14 cellular contexts compared by ENCODE assay signal in genomic region chr10:21468086-21468485, GRCh38. TPM values are rescaled to one million over a fixed set of nuclear protein-coding genes. Genes with fewer than 3 reads are reported as not detected.
DNase-seq lines count a peak whose midpoint lies in the region; ATAC-seq and TF ChIP-seq lines count a peak whose summit lies in the region.
"Had no signal": no experiment of that assay in that cellular context is flagged by ENCODE, and none has a peak within 500 bp of the region (broad histone marks: within the 10 kb centered on the region; RNA-seq: fewer than 3 reads in every experiment).

No MANE protein-coding gene starts in this region.

- no peak overlapping the region for H3K23ac ChIP-seq in neuronal stem cell (ENCODE audit: low read depth, low read length, poor library complexity)

- no peaks in the 10 kb centered on the region for H3K79me1 ChIP-seq in neuronal stem cell (ENCODE audit: low read depth, low read length)

- 94 to 95% methylated on average over 3 of the region's 3 CpGs for WGBS in endodermal cell (ENCODE audit: insufficient coverage in 1 of 2, insufficient read length in 1 of 2), 2 experiments
- WGBS in neuronal stem cell (ENCODE audit: extremely low coverage in 2 of 2, insufficient read length in 2 of 2, insufficient replicate concordance in 1 of 2), 2 donors, result no CpG with 5 or more reads among the region's 3 CpGs

- H2AK5ac ChIP-seq in neuronal stem cell (ENCODE audit: low read depth, low read length), result no peak overlapping the region

- no peak overlapping the region for H3K27ac Mint-ChIP-seq in endodermal cell
- H3K27ac Mint-ChIP-seq: CD4-positive, CD25-positive, alpha-beta regulatory T cell; CD8-positive, alpha-beta memory T cell had no signal

- no TSS peak for BruUV-seq in Panc1 (replicated peaks; lab: Mats Ljungman, UMichigan)

- CTCF ChIA-PET in Panc1 (lab: Charles Lee), result no interaction called here

- no peak overlapping the region for H3K4me3 Mint-ChIP-seq in endodermal cell
- H3K4me3 Mint-ChIP-seq: CD4-positive, CD25-positive, alpha-beta regulatory T cell; CD8-positive, alpha-beta memory T cell had no signal

- peaks cover 1% of the 10 kb centered on the region for H3K4me1 Mint-ChIP-seq in endodermal cell
- H3K4me1 Mint-ChIP-seq: CD4-positive, CD25-positive, alpha-beta regulatory T cell; CD8-positive, alpha-beta memory T cell had no signal

- H3K36me3 Mint-ChIP-seq in endodermal cell (ENCODE audit: low read depth), result no peaks in the 10 kb centered on the region
- H3K36me3 Mint-ChIP-seq: CD4-positive, CD25-positive, alpha-beta regulatory T cell; CD8-positive, alpha-beta memory T cell had no signal

- H3K27me3 ChIP-seq in Panc1 (ENCODE audit: control insufficient read depth, insufficient read depth, low read length) (no peaks in the 10 kb centered on the region), endodermal cell (ENCODE audit: control insufficient read depth, insufficient read depth, low read length, poor library complexity, severe bottlenecking) (no peaks in the 10 kb centered on the region), neuronal stem cell (ENCODE audit: control insufficient read depth in 3 of 3, insufficient read depth in 3 of 3, low read depth in 1 of 3, low read length in 3 of 3) (no peaks in the 10 kb centered on the region), WERI-Rb-1 (ENCODE audit: insufficient read depth, low read depth, severe bottlenecking) (no peaks in the 10 kb centered on the region)
- H3K27me3 ChIP-seq: BE2C had no signal

- H3K27ac ChIP-seq in Panc1 (ENCODE audit: low read length) (peak overlapping the region; percentile 57; the same call in 1 of the 2 replicates), endodermal cell (ENCODE audit: low read depth, low read length) (no peak overlapping the region), neuronal stem cell (replicated peaks; ENCODE audit: low read length) (no peak overlapping the region), WERI-Rb-1 (no peak overlapping the region)

- intact Hi-C loops in Panc1 (cut with micrococcal nuclease; ENCODE audit: unreplicated experiment), result no loop called here
- intact Hi-C loops in posterior cingulate gyrus (cut with DNase I), result no loop called here

- H2AFZ ChIP-seq in neuronal stem cell (ENCODE audit: low read length), result no peak overlapping the region

- H3K36me3 ChIP-seq in Panc1 (ENCODE audit: control insufficient read depth, insufficient read depth, low read length) (no peaks in the 10 kb centered on the region), endodermal cell (ENCODE audit: control insufficient read depth, insufficient read depth, low read length) (no peaks in the 10 kb centered on the region), neuronal stem cell (replicated peaks in 1 of 2; ENCODE audit: control insufficient read depth in 2 of 2, insufficient read depth in 2 of 2, low read length in 2 of 2) (no peaks in the 10 kb centered on the region), WERI-Rb-1 (no peaks in the 10 kb centered on the region)
- H3K36me3 ChIP-seq: BE2C had no signal

- no peaks in the 10 kb centered on the region for H3K27me3 Mint-ChIP-seq in endodermal cell (ENCODE audit: insufficient read depth)

- in situ Hi-C loops in Panc1 (cut with HindIII; ENCODE audit: low pct_unique_long_range_greater_than_20kb, low sequenced_read_pairs), result no loop called here

- no peak overlapping the region for H3K14ac ChIP-seq in neuronal stem cell (ENCODE audit: low read length)

- no peaks in the 10 kb centered on the region for H3K9me3 ChIP-seq in Panc1 (ENCODE audit: control insufficient read depth, insufficient read depth, low read depth, low read length)
- no peaks in the 10 kb centered on the region for H3K9me3 ChIP-seq in endodermal cell (ENCODE audit: control insufficient read depth, low read length)
- H3K9me3 ChIP-seq in neuronal stem cell (replicated peaks in 1 of 2; ENCODE audit: control insufficient read depth in 2 of 2, insufficient read depth in 1 of 2, low read depth in 1 of 2, low read length in 2 of 2), result no peaks in the 10 kb centered on the region
- H3K9me3 ChIP-seq in WERI-Rb-1 (ENCODE audit: severe bottlenecking), result no peaks in the 10 kb centered on the region
- H3K9me3 ChIP-seq: BE2C, Caco-2 had no signal

- no peaks in the 10 kb centered on the region for H3K4me1 ChIP-seq in Panc1 (ENCODE audit: control insufficient read depth, insufficient read depth, low read length)
- no peaks in the 10 kb centered on the region for H3K4me1 ChIP-seq in endodermal cell (ENCODE audit: control insufficient read depth, insufficient read depth, low read length)
- H3K4me1 ChIP-seq in neuronal stem cell (ENCODE audit: control insufficient read depth in 2 of 2, insufficient read depth in 1 of 2, low read depth in 1 of 2, low read length in 2 of 2), result peaks cover 0 to under 1% of the 10 kb centered on the region in 2 donors
- H3K4me1 ChIP-seq: BE2C had no signal

- H3K18ac ChIP-seq in neuronal stem cell (ENCODE audit: low read length), result no peak overlapping the region

- no peaks in the 10 kb centered on the region for H3K9me3 Mint-ChIP-seq in endodermal cell
- H3K9me3 Mint-ChIP-seq: CD4-positive, CD25-positive, alpha-beta regulatory T cell; CD8-positive, alpha-beta memory T cell had no signal

- DNase-seq in Panc1 (ENCODE audit: low read depth, low spot score), result no peak
- DNase-seq in endodermal cell, result peak; percentile 28
- DNase-seq in neuronal stem cell (ENCODE audit: low spot score), result no peak
- DNase-seq in SHP77 treated with DMSO at 0.1 percent for 48 hours (lab: John Stamatoyannopoulos, UW), result no peak
- no peak for DNase-seq in WERI-Rb-1
- DNase-seq in posterior cingulate gyrus, result no peak
- DNase-seq: ACHN; BE2C; C1 segment of cervical spinal cord; Caco-2; CD4-positive, CD25-positive, alpha-beta regulatory T cell; CD8-positive, alpha-beta memory T cell had no signal

- H3K9ac ChIP-seq in endodermal cell (ENCODE audit: extremely low read depth, low read length, poor library complexity, severe bottlenecking) (no peak overlapping the region), neuronal stem cell (ENCODE audit: low read depth, low read length, poor library complexity) (no peak overlapping the region)

- H4K91ac ChIP-seq in neuronal stem cell (ENCODE audit: low read depth, low read length, poor library complexity), result no peak overlapping the region

- H2BK5ac ChIP-seq in neuronal stem cell (ENCODE audit: low read length), result no peak overlapping the region

- no peak overlapping the region for H2BK120ac ChIP-seq in neuronal stem cell (ENCODE audit: low read depth, low read length)

- no peak overlapping the region for H4K8ac ChIP-seq in neuronal stem cell (ENCODE audit: low read depth, low read length)

- no peak overlapping the region for H3K4me2 ChIP-seq in neuronal stem cell (ENCODE audit: insufficient read depth, low read length, poor library complexity, severe bottlenecking)

- H2BK15ac ChIP-seq in neuronal stem cell (ENCODE audit: low read length), result no peak overlapping the region

- H3K4me3 ChIP-seq in Panc1 (ENCODE audit: low read depth in 2 of 2, low read length in 2 of 2), result no peak overlapping the region
- no peak overlapping the region for H3K4me3 ChIP-seq in endodermal cell (ENCODE audit: low read length)
- H3K4me3 ChIP-seq in neuronal stem cell (ENCODE audit: low read length in 2 of 2), result no peak overlapping the region
- no peak overlapping the region for H3K4me3 ChIP-seq in WERI-Rb-1 (ENCODE audit: low read depth, low read length)

- no peak overlapping the region for H3K4ac ChIP-seq in neuronal stem cell (ENCODE audit: low read length)

- ATAC-seq in Panc1 (no peak), HG02938 (IDR thresholded peaks at IDR 0.05; ENCODE audit: unreplicated experiment) (no peak)

- POLR2A ChIA-PET in Panc1 (lab: Charles Lee), result no interaction called here

- peak overlapping the region; percentile 46 for H2BK12ac ChIP-seq in neuronal stem cell (ENCODE audit: low read length)

- TF ChIP-seq CTCF in Panc1 (IDR thresholded peaks at IDR 0.05) (no peak), endodermal cell (conservative IDR thresholded peaks at IDR 0.05) (no peak), WERI-Rb-1 (IDR thresholded peaks at IDR 0.05; ENCODE audit: low read depth, low read length) (no peak)

RNA-seq across cellular contexts. Expression of gene SKIDA1, which starts 57.4 kb away (rescaled TPM):
- total RNA-seq in Panc1 (2021; ENCODE audit: unreplicated experiment) (9.3 TPM), endodermal cell (10 to 100 TPM in 1 of 2 donors, 1 to 10 TPM in 1; 6.4 to 12.0 TPM)
- 5.8 TPM for polyA plus RNA-seq in Panc1 (2012; ENCODE audit: insufficient read length)
- polyA plus RNA-seq in endodermal cell (2013, experiment 1 of 2), result 33.0 TPM
- 33.2 TPM for polyA plus RNA-seq in endodermal cell (2013, experiment 2 of 2)
- polyA plus RNA-seq in neuronal stem cell (2013, experiment 1 of 2), result 57.0 TPM
- 57.0 TPM for polyA plus RNA-seq in neuronal stem cell (2013, experiment 2 of 2)
- total RNA-seq: HT-29 had no signal
- polyA plus RNA-seq: CD4-positive, CD25-positive, alpha-beta regulatory T cell had no signal
